ENCODE assay signal across 27 cellular contexts in genomic region chr12:110508071-110508586, GRCh38.
"Had no signal": no experiment of that assay in that cellular context is flagged by ENCODE, and none has a peak within 500 bp of the region (broad histone marks: within the 10 kb centered on the region; RNA-seq: fewer than 3 reads in every experiment).

No MANE protein-coding gene starts in this region.

- ATAC-seq: esophagus mucosa; gastroesophageal sphincter; heart left ventricle; left lobe of liver; naive thymus-derived CD4-positive, alpha-beta T cell; right cardiac atrium; stimulated activated effector memory CD8-positive, alpha-beta T cell treated with anti-CD3 and anti-CD28 coated beads, Interleukin-12 subunit alpha, Interleukin-12 subunit beta, amount 100 ng/mL, for 72 hours had no signal

- H3K27me3 Mint-ChIP-seq: memory B cell had no signal

- H3K36me3 Mint-ChIP-seq: memory B cell; naive thymus-derived CD4-positive, alpha-beta T cell; stimulated activated effector memory CD8-positive, alpha-beta T cell treated with anti-CD3 and anti-CD28 coated beads, Interleukin-12 subunit alpha, Interleukin-12 subunit beta, amount 100 ng/mL, for 72 hours; type B pancreatic cell had no signal

- H3K9me3 Mint-ChIP-seq: memory B cell; naive thymus-derived CD4-positive, alpha-beta T cell; nephron; neural progenitor cell; stimulated activated effector memory CD8-positive, alpha-beta T cell treated with anti-CD3 and anti-CD28 coated beads, Interleukin-12 subunit alpha, Interleukin-12 subunit beta, amount 100 ng/mL, for 72 hours; type B pancreatic cell had no signal

- DNase-seq: dorsolateral prefrontal cortex; effector CD4-positive, alpha-beta T cell; foreskin fibroblast; heart left ventricle; kidney; midbrain; naive thymus-derived CD4-positive, alpha-beta T cell; right cardiac atrium; sigmoid colon; stimulated activated CD4-positive, alpha-beta T cell treated with anti-CD3 and anti-CD28 coated beads, Interleukin-2, amount 100 ng/mL, for 24 hours; stimulated activated CD4-positive, alpha-beta T cell treated with anti-CD3 and anti-CD28 coated beads, Interleukin-4, amount 100 ng/mL, for 24 hours; stimulated activated naive CD4-positive, alpha-beta T cell treated with Interleukin-2 at 50 U/mL for 16 hours; stomach had no signal

- H3K9ac ChIP-seq: neural progenitor cell, parathyroid adenoma had no signal

- H3K79me2 ChIP-seq: hepatocyte, parathyroid adenoma had no signal

- H3K4me1 ChIP-seq: neural progenitor cell, parathyroid adenoma, prostate gland had no signal

- H3K27me3 ChIP-seq: dorsolateral prefrontal cortex, gastroesophageal sphincter, heart left ventricle, hepatocyte, sigmoid colon, stomach, thyroid gland had no signal

- H3K4me1 Mint-ChIP-seq: memory B cell; nephron; neural progenitor cell; stimulated activated effector memory CD8-positive, alpha-beta T cell treated with anti-CD3 and anti-CD28 coated beads, Interleukin-12 subunit alpha, Interleukin-12 subunit beta, amount 100 ng/mL, for 72 hours had no signal

- H3K9me3 ChIP-seq: gastroesophageal sphincter, heart left ventricle, prostate gland, sigmoid colon, stomach, thyroid gland had no signal

- H3K4me3 Mint-ChIP-seq: memory B cell; naive thymus-derived CD4-positive, alpha-beta T cell; nephron; neural progenitor cell; stimulated activated effector memory CD8-positive, alpha-beta T cell treated with anti-CD3 and anti-CD28 coated beads, Interleukin-12 subunit alpha, Interleukin-12 subunit beta, amount 100 ng/mL, for 72 hours; type B pancreatic cell had no signal

- H3K36me3 ChIP-seq: gastroesophageal sphincter, heart left ventricle, neural progenitor cell, prostate gland, sigmoid colon, stomach, thyroid gland had no signal

- H3K27ac ChIP-seq: dorsolateral prefrontal cortex, epithelial cell of prostate, gastroesophageal sphincter, heart left ventricle, hepatocyte, neural progenitor cell, parathyroid adenoma, prostate gland, sigmoid colon, stomach, thyroid gland had no signal

- H3K27ac Mint-ChIP-seq: memory B cell; naive thymus-derived CD4-positive, alpha-beta T cell; nephron; neural progenitor cell; stimulated activated effector memory CD8-positive, alpha-beta T cell treated with anti-CD3 and anti-CD28 coated beads, Interleukin-12 subunit alpha, Interleukin-12 subunit beta, amount 100 ng/mL, for 72 hours; type B pancreatic cell had no signal

- H3K4me3 ChIP-seq: dorsolateral prefrontal cortex, gastroesophageal sphincter, heart left ventricle, hepatocyte, lung, neural progenitor cell, prostate gland, sigmoid colon, stomach, thyroid gland had no signal

- H3K4me2 ChIP-seq: hepatocyte, neural progenitor cell had no signal

- H2AFZ ChIP-seq: hepatocyte, parathyroid adenoma had no signal
